In genomic region chr17:30930495-30930894, GRCh38 we compare ENCODE assay signal across 17 cellular contexts. TPM values are rescaled to one million over a fixed set of nuclear protein-coding genes. Genes with fewer than 3 reads are reported as not detected.
DNase-seq lines count a peak whose midpoint lies in the region; ATAC-seq and TF ChIP-seq lines count a peak whose summit lies in the region.
"Had no signal": no experiment of that assay in that cellular context is flagged by ENCODE, and none has a peak within 500 bp of the region (broad histone marks: within the 10 kb centered on the region; RNA-seq: fewer than 3 reads in every experiment).

No MANE protein-coding gene starts in this region.

- no peaks in the 10 kb centered on the region for H4K20me1 ChIP-seq in IMR-90 (ENCODE audit: insufficient read depth, low read length)

- H4K5ac ChIP-seq in IMR-90 (ENCODE audit: low read depth, low read length): no peak overlapping the region

- H2BK15ac ChIP-seq in IMR-90 (ENCODE audit: low read depth, low read length): no peak overlapping the region

- no peaks in the 10 kb centered on the region for H3K79me1 ChIP-seq in IMR-90 (ENCODE audit: low read depth in 1 of 2, low read length in 2 of 2)

- H3K18ac ChIP-seq in IMR-90 (ENCODE audit: low read depth, low read length): no peak overlapping the region

- TF ChIP-seq CTCF in IMR-90 (conservative IDR thresholded peaks at IDR 0.05; ENCODE audit: low read depth, low read length) (no peak), upper lobe of right lung (IDR thresholded peaks at IDR 0.05) (no peak)

- no peak overlapping the region for H2BK5ac ChIP-seq in IMR-90 (ENCODE audit: low read depth, low read length, poor library complexity, severe bottlenecking)

- H4K8ac ChIP-seq in IMR-90 (ENCODE audit: low read depth in 2 of 2, low read length in 2 of 2): no peak overlapping the region

- no peak overlapping the region for H3K4me2 ChIP-seq in IMR-90 (ENCODE audit: low read depth, low read length)
- H3K4me2 ChIP-seq: GM23338 had no signal

- ATAC-seq in IMR-90 (ENCODE audit: low read depth): no peak
- peak; percentile 81 for ATAC-seq in left lobe of liver
- ATAC-seq in upper lobe of right lung: no peak
- no peak for ATAC-seq in HG02870 (IDR thresholded peaks at IDR 0.05; ENCODE audit: unreplicated experiment)
- no peak for ATAC-seq in HG03354 (IDR thresholded peaks at IDR 0.05; ENCODE audit: poor library complexity, severe bottlenecking, unreplicated experiment)
- ATAC-seq: GM23338, HCT116 had no signal

- CTCF ChIA-PET in IMR-90 (lab: Yijun Ruan, JAX): no interaction called here

- H4K91ac ChIP-seq in IMR-90 (ENCODE audit: insufficient read depth, low read depth, low read length): no peak overlapping the region

- H3K4me1 ChIP-seq in IMR-90 (ENCODE audit: control insufficient read depth, insufficient read depth, low read length): no peaks in the 10 kb centered on the region
- H3K4me1 ChIP-seq in upper lobe of right lung: no peaks in the 10 kb centered on the region

- TF ChIP-seq POLR2A in IMR-90 (IDR thresholded peaks at IDR 0.05; ENCODE audit: low read depth, low read length): no peak

- no TSS peak for BruUV-seq in IMR-90 (replicated peaks; lab: Mats Ljungman, UMichigan)

- H2AK5ac ChIP-seq in IMR-90 (ENCODE audit: low read depth, low read length): no peak overlapping the region

- no peak overlapping the region for H3K56ac ChIP-seq in IMR-90 (ENCODE audit: extremely low read depth, insufficient read depth, low read length)

- H3K27me3 ChIP-seq in IMR-90 (ENCODE audit: control insufficient read depth, insufficient read depth, low read length) (peaks cover 3% of the 10 kb centered on the region; the same call in 1 of the 2 replicates), upper lobe of right lung (no peaks in the 10 kb centered on the region)

- no peak overlapping the region for H3K27ac ChIP-seq in IMR-90 (ENCODE audit: insufficient read depth, low read length)
- no peak overlapping the region for H3K27ac ChIP-seq in upper lobe of right lung

- H3K14ac ChIP-seq in IMR-90 (replicated peaks; ENCODE audit: low read depth, low read length): no peak overlapping the region

- H3K4ac ChIP-seq in IMR-90 (ENCODE audit: low read depth, low read length): no peak overlapping the region

- no peak overlapping the region for H3K9ac ChIP-seq in IMR-90 (ENCODE audit: low read depth, low read length)

- no peak overlapping the region for H2AFZ ChIP-seq in IMR-90 (replicated peaks; ENCODE audit: low read length, poor library complexity)
- H2AFZ ChIP-seq: GM23338 had no signal

- TF ChIP-seq RAD21 in IMR-90 (IDR thresholded peaks at IDR 0.05; ENCODE audit: low read length): no peak

- H3K4me3 ChIP-seq in IMR-90 (ENCODE audit: insufficient read depth, low read depth, low read length) (no peak overlapping the region), upper lobe of right lung (no peak overlapping the region)
- H3K4me3 ChIP-seq: GM23338 had no signal

- no peaks in the 10 kb centered on the region for H3K36me3 ChIP-seq in IMR-90 (ENCODE audit: control insufficient read depth, insufficient read depth, low read length)
- H3K36me3 ChIP-seq in upper lobe of right lung: no peaks in the 10 kb centered on the region

- H2AK9ac ChIP-seq in IMR-90 (replicated peaks; ENCODE audit: low read depth, low read length, poor library complexity): peak overlapping the region; percentile 35

- H3K9me3 ChIP-seq in IMR-90 (ENCODE audit: control insufficient read depth, insufficient read depth, low read length): no peaks in the 10 kb centered on the region
- no peaks in the 10 kb centered on the region for H3K9me3 ChIP-seq in upper lobe of right lung

- H3K9me1 ChIP-seq in IMR-90 (ENCODE audit: insufficient read depth, low read length): no peaks in the 10 kb centered on the region; the same call in 1 of the 2 replicates

- H2BK20ac ChIP-seq in IMR-90 (ENCODE audit: low read depth, low read length): no peak overlapping the region

- dilution Hi-C loops in IMR-90 (cut with HindIII; ENCODE audit: low sequenced_read_pairs, unreplicated experiment): no loop called here

- WGBS in IMR-90 (ENCODE audit: extremely low coverage in 2 of 2, insufficient read length in 1 of 2), 2 experiments: no CpG with 5 or more reads among the region's 3 CpGs

- no peak overlapping the region for H3K23ac ChIP-seq in IMR-90 (ENCODE audit: low read depth, low read length)

- no peak overlapping the region for H2BK120ac ChIP-seq in IMR-90 (ENCODE audit: low read depth, low read length)

- DNase-seq in IMR-90: no peak
- peak; percentile 30 for DNase-seq in M059J (ENCODE audit: low read depth)
- no peak for DNase-seq in left lobe of liver (ENCODE audit: low spot score)
- DNase-seq in upper lobe of right lung: peak; percentile 10
- DNase-seq in activated CD4-positive, CD25-positive, alpha-beta regulatory T cell (lab: John Stamatoyannopoulos, UW): no peak
- DNase-seq: C1 segment of cervical spinal cord; Calu3; CD4-positive, alpha-beta memory T cell; COR-L47; DMS153; DND-41; H9 had no signal

- in situ Hi-C loops in IMR-90 (cut with MboI; ENCODE audit: low sequenced_read_pairs): no loop called here

- intact Hi-C loops in IMR-90 (cut with micrococcal nuclease): no loop called here
- intact Hi-C loops in upper lobe of right lung (cut with DNase I): no loop called here

- POLR2A ChIA-PET in IMR-90 (lab: Charles Lee; ENCODE audit: unreplicated experiment): no interaction called here

TF ChIP-seq in IMR-90, 13 proteins besides CTCF, POLR2A, EP300 and RAD21:
- TF ChIP-seq RFX5 (IDR thresholded peaks at IDR 0.05; ENCODE audit: low read depth, low read length) (no peak), CEBPB (IDR thresholded peaks at IDR 0.05; ENCODE audit: low read depth, low read length) (no peak), NFE2L2 (IDR thresholded peaks at IDR 0.05; ENCODE audit: low read depth, low read length) (no peak), SMC3 (IDR thresholded peaks at IDR 0.05; ENCODE audit: low read depth, low read length) (no peak), MAFK (IDR thresholded peaks at IDR 0.05; ENCODE audit: low read depth, low read length) (no peak), MAZ (IDR thresholded peaks at IDR 0.05; ENCODE audit: borderline replicate concordance, low read depth, low read length) (no peak)

RNA-seq across cellular contexts. Expression of gene ADAP2, which starts 8.8 kb away (rescaled TPM):
- total RNA-seq in IMR-90 (2012; rRNA removed) (0.90 and 1.1 TPM in 2 replicates), left lobe of liver (7.7 TPM), upper lobe of right lung (19.8 TPM)
- 0.90 and 1.2 TPM in 2 replicates for polyA plus RNA-seq in IMR-90 (2012; rRNA removed)
- polyA plus RNA-seq in IMR-90 (2012; cell fraction: cytosol; rRNA removed): 0.79 and 6.5 TPM in 2 replicates
- 1.6 and 1.9 TPM in 2 replicates for polyA plus RNA-seq in IMR-90 (2012; cell fraction: nucleus; rRNA removed; ENCODE audit: low replicate concordance)
- total RNA-seq in M059J (2014; rRNA removed; shearing (Covaris generic)): 0.10 and 1.2 TPM in 2 replicates
- total RNA-seq: A673 had no signal
- polyA plus RNA-seq: CD4-positive, alpha-beta memory T cell had no signal

RNA-seq across cellular contexts. Expression of gene TEFM, which starts 24.5 kb away (rescaled TPM):
- total RNA-seq in IMR-90 (2012; rRNA removed): 13.8 and 17.8 TPM in 2 replicates
- polyA plus RNA-seq in IMR-90 (2012; rRNA removed): 4.8 and 7.9 TPM in 2 replicates
- polyA plus RNA-seq in IMR-90 (2012; cell fraction: cytosol; rRNA removed): 2.4 and 3.0 TPM in 2 replicates
- polyA plus RNA-seq in IMR-90 (2012; cell fraction: nucleus; rRNA removed; ENCODE audit: low replicate concordance): 1.1 and 11.9 TPM in 2 replicates
- 14.0 and 19.4 TPM in 2 replicates for total RNA-seq in M059J (2014; rRNA removed; shearing (Covaris generic))
- total RNA-seq in left lobe of liver: 8.6 TPM
- 14.7 TPM for total RNA-seq in upper lobe of right lung

RNA-seq across cellular contexts. Expression of gene RNF135, which starts 40.3 kb away (rescaled TPM):
- 5.3 and 5.9 TPM in 2 replicates for total RNA-seq in IMR-90 (2012; rRNA removed)
- polyA plus RNA-seq in IMR-90 (2012; rRNA removed): 8.6 and 9.0 TPM in 2 replicates
- 8.2 and 8.4 TPM in 2 replicates for polyA plus RNA-seq in IMR-90 (2012; cell fraction: cytosol; rRNA removed)
- polyA plus RNA-seq in IMR-90 (2012; cell fraction: nucleus; rRNA removed; ENCODE audit: low replicate concordance): 5.9 and 8.5 TPM in 2 replicates
- total RNA-seq in M059J (2014; rRNA removed; shearing (Covaris generic)): 11.4 and 15.7 TPM in 2 replicates
- 4.7 TPM for total RNA-seq in left lobe of liver
- 25.3 TPM for total RNA-seq in upper lobe of right lung

Comparison
In these comparisons a context has a peak if more than half of its experiments do, and no peak if none do; other contexts are left out.
1. DNase-seq: peak in M059J (single experiment) and upper lobe of right lung (single experiment); none in IMR-90 (single experiment), left lobe of liver (single experiment) and activated CD4-positive, CD25-positive, alpha-beta regulatory T cell (0 of 4).